10 cellular contexts compared by ENCODE assay signal in the genomic region with DNA sequence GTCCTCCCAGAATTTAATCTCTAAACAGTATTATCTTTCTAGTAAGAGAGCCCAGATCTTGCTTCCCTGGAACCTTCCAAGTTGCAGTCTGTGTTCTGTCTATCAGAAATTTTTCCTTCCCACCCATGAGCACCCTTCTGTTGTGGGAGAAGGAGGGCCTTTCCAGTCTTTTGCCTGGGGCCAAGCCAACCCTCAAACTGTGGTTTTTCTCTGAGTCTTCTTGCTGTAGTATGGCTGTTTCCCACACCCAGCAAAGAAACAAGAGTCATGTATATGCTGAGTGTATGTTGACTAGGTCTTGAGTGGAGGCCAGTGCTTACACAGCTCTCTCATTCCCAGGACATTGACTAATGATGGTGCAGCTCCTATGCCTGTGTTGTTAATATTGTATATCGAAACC.
DNase-seq lines count a peak whose midpoint lies in the region; ATAC-seq and TF ChIP-seq lines count a peak whose summit lies in the region.
"Had no signal": no experiment of that assay in that cellular context is flagged by ENCODE, and none has a peak within 500 bp of the region (broad histone marks: within the 10 kb centered on the region; RNA-seq: fewer than 3 reads in every experiment).

No MANE protein-coding gene starts in this region.

- no peaks in the 10 kb centered on the region for H3K36me3 Mint-ChIP-seq in Calu3 (ENCODE audit: insufficient read depth, unreplicated experiment)

- H3K4me3 ChIP-seq in fibroblast of pulmonary artery (replicated peaks; ENCODE audit: low read depth, low read length) (no peak overlapping the region), skeletal muscle cell (ENCODE audit: low read depth, low read length) (no peak overlapping the region)

- POLR2A ChIA-PET in GM10248 (lab: Yijun Ruan, JAX): no interaction called here

- peak; percentile 91 for DNase-seq in HCEC 1CT
- DNase-seq in fibroblast of pulmonary artery (ENCODE audit: low read depth): peak; percentile 91
- peak; percentile 92 for DNase-seq in skeletal muscle cell (ENCODE audit: low read depth)
- DNase-seq in Calu3: no peak
- DNase-seq in GM10248 (ENCODE audit: extremely low spot score): no peak
- no peak for DNase-seq in cerebellar nuclear complex (lab: John Stamatoyannopoulos, UW)
- DNase-seq: activated CD8-positive, alpha-beta memory T cell treated with anti-CD3 and anti-CD28 coated beads, Interleukin-2, amount 50 U/mL, for 4 hours; GDM1; T-helper 2 cell had no signal

- CTCF ChIA-PET in Calu3 (lab: Charles Lee): no interaction called here
- CTCF ChIA-PET in GM10248 (lab: Yijun Ruan, JAX): interaction anchor here (1.2 to 1.9 kb wide), 2 partner anchors 30 to 105 kb away, joined by 6 to 9 read pairs; a partner anchor contains a TSS

- no peak overlapping the region for H3K27ac Mint-ChIP-seq in Calu3 (ENCODE audit: unreplicated experiment)

- no peak for TF ChIP-seq CTCF in fibroblast of pulmonary artery (IDR thresholded peaks at IDR 0.05; ENCODE audit: low read length, missing control alignments)
- no peak for TF ChIP-seq CTCF in Calu3 (IDR thresholded peaks at IDR 0.05; ENCODE audit: unreplicated experiment)
- no peak for TF ChIP-seq CTCF in GM10248 (IDR thresholded peaks at IDR 0.05; ENCODE audit: control extremely low read depth, extremely low read depth, low read depth, missing control alignments)

- no peaks in the 10 kb centered on the region for H3K27me3 Mint-ChIP-seq in Calu3 (ENCODE audit: unreplicated experiment)

- H3K4me1 Mint-ChIP-seq in Calu3 (ENCODE audit: low read depth, unreplicated experiment): no peaks in the 10 kb centered on the region

- ATAC-seq in SK-N-SH treated with all-trans-retinoic acid at 6 μM for 48 hours: peak; percentile 58

- intact Hi-C loops in Calu3 (cut with micrococcal nuclease; ENCODE audit: unreplicated experiment): no loop called here

- no peak overlapping the region for H3K4me3 Mint-ChIP-seq in Calu3 (ENCODE audit: low read depth, unreplicated experiment)

- no TSS peak for BruUV-seq in Calu3 (replicated peaks; lab: Mats Ljungman, UMichigan)

- H3K9me3 Mint-ChIP-seq in Calu3 (ENCODE audit: low read depth, unreplicated experiment): no peaks in the 10 kb centered on the region

TF ChIP-seq in SK-N-SH treated with all-trans-retinoic acid at 6 μM for 48 hours, 23 proteins besides CTCF, POLR2A, EP300 and RAD21:
- no peak for TF ChIP-seq ZNF565 (CRISPR knock-in tag; conservative IDR thresholded peaks at IDR 0.05; ENCODE audit: low read depth)
- TF ChIP-seq, protein P1, sequence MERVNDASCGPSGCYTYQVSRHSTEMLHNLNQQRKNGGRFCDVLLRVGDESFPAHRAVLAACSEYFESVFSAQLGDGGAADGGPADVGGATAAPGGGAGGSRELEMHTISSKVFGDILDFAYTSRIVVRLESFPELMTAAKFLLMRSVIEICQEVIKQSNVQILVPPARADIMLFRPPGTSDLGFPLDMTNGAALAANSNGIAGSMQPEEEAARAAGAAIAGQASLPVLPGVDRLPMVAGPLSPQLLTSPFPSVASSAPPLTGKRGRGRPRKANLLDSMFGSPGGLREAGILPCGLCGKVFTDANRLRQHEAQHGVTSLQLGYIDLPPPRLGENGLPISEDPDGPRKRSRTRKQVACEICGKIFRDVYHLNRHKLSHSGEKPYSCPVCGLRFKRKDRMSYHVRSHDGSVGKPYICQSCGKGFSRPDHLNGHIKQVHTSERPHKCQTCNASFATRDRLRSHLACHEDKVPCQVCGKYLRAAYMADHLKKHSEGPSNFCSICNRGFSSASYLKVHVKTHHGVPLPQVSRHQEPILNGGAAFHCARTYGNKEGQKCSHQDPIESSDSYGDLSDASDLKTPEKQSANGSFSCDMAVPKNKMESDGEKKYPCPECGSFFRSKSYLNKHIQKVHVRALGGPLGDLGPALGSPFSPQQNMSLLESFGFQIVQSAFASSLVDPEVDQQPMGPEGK (CRISPR knock-in tag; IDR thresholded peaks at IDR 0.05; ENCODE audit: borderline replicate concordance): no peak
- no peak for TF ChIP-seq RARB (CRISPR knock-in tag; IDR thresholded peaks at IDR 0.05)
- TF ChIP-seq CSDC2 (CRISPR knock-in tag; IDR thresholded peaks at IDR 0.05): no peak
- TF ChIP-seq, protein P2, sequence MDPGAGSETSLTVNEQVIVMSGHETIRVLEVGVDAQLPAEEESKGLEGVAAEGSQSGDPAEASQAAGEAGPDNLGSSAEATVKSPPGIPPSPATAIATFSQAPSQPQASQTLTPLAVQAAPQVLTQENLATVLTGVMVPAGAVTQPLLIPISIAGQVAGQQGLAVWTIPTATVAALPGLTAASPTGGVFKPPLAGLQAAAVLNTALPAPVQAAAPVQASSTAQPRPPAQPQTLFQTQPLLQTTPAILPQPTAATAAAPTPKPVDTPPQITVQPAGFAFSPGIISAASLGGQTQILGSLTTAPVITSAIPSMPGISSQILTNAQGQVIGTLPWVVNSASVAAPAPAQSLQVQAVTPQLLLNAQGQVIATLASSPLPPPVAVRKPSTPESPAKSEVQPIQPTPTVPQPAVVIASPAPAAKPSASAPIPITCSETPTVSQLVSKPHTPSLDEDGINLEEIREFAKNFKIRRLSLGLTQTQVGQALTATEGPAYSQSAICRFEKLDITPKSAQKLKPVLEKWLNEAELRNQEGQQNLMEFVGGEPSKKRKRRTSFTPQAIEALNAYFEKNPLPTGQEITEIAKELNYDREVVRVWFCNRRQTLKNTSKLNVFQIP (CRISPR knock-in tag; IDR thresholded peaks at IDR 0.05; ENCODE audit: borderline replicate concordance, low read depth): no peak
- no peak for TF ChIP-seq SNAI2 (CRISPR knock-in tag; IDR thresholded peaks at IDR 0.05)
- no peak for TF ChIP-seq ISL1 (CRISPR knock-in tag; IDR thresholded peaks at IDR 0.05)
- TF ChIP-seq OSR1 (CRISPR knock-in tag; IDR thresholded peaks at IDR 0.05): no peak
- TF ChIP-seq, protein P3, sequence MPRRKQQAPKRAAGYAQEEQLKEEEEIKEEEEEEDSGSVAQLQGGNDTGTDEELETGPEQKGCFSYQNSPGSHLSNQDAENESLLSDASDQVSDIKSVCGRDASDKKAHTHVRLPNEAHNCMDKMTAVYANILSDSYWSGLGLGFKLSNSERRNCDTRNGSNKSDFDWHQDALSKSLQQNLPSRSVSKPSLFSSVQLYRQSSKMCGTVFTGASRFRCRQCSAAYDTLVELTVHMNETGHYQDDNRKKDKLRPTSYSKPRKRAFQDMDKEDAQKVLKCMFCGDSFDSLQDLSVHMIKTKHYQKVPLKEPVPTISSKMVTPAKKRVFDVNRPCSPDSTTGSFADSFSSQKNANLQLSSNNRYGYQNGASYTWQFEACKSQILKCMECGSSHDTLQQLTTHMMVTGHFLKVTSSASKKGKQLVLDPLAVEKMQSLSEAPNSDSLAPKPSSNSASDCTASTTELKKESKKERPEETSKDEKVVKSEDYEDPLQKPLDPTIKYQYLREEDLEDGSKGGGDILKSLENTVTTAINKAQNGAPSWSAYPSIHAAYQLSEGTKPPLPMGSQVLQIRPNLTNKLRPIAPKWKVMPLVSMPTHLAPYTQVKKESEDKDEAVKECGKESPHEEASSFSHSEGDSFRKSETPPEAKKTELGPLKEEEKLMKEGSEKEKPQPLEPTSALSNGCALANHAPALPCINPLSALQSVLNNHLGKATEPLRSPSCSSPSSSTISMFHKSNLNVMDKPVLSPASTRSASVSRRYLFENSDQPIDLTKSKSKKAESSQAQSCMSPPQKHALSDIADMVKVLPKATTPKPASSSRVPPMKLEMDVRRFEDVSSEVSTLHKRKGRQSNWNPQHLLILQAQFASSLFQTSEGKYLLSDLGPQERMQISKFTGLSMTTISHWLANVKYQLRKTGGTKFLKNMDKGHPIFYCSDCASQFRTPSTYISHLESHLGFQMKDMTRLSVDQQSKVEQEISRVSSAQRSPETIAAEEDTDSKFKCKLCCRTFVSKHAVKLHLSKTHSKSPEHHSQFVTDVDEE (CRISPR knock-in tag; IDR thresholded peaks at IDR 0.05): no peak
- no peak for TF ChIP-seq TCF4 (CRISPR knock-in tag; IDR thresholded peaks at IDR 0.05; ENCODE audit: borderline replicate concordance)
TF ChIP-seq in SK-N-SH treated with all-trans-retinoic acid at 6 μM for 48 hours: peak in this region for 0.

Comparison
In these comparisons a context has a peak if more than half of its experiments do, and no peak if none do; other contexts are left out.
1. DNase-seq: peak in HCEC 1CT (single experiment), fibroblast of pulmonary artery (single experiment) and skeletal muscle cell (single experiment); none in Calu3 (single experiment), GM10248 (single experiment) and cerebellar nuclear complex (0 of 2).